In genomic region chr4:6278801-6279197, GRCh38 we compare ENCODE assay signal across 8 cellular contexts. TPM values are rescaled to one million over a fixed set of nuclear protein-coding genes. Genes with fewer than 3 reads are reported as not detected.
DNase-seq lines count a peak whose midpoint lies in the region; ATAC-seq lines count a peak whose summit lies in the region.

No MANE protein-coding gene starts in this region.

- no peaks in the 10 kb centered on the region for H3K79me2 ChIP-seq in Karpas-422 (ENCODE audit: low read length)

- no peaks in the 10 kb centered on the region for H3K27me3 Mint-ChIP-seq in activated naive CD4-positive, alpha-beta T cell treated with anti-CD3 and anti-CD28 coated beads for 36 hours (ENCODE audit: low read depth)

- peaks cover 8% of the 10 kb centered on the region for H3K4me1 Mint-ChIP-seq in activated naive CD4-positive, alpha-beta T cell treated with anti-CD3 and anti-CD28 coated beads for 36 hours (ENCODE audit: low read depth)

- no peaks in the 10 kb centered on the region for H4K20me1 ChIP-seq in Karpas-422 (ENCODE audit: insufficient read depth, low read depth, low read length)

- no peaks in the 10 kb centered on the region for H3K4me1 ChIP-seq in Karpas-422 (ENCODE audit: low read length)

- no peaks in the 10 kb centered on the region for H3K27me3 ChIP-seq in Karpas-422 (ENCODE audit: low read length)

- no peak overlapping the region for H3K27ac Mint-ChIP-seq in activated naive CD4-positive, alpha-beta T cell treated with anti-CD3 and anti-CD28 coated beads for 36 hours

- DNase-seq in OCI-M1 (lab: John Stamatoyannopoulos, UW) (peak; percentile 84), iris pigment epithelial cell (ENCODE audit: low read depth) (peak; percentile 65), Karpas-422 (no peak), SKM-1 (lab: John Stamatoyannopoulos, UW; ENCODE audit: unreplicated experiment) (no peak), NCI-H524 (lab: John Stamatoyannopoulos, UW) (no peak)
- no peak for DNase-seq in activated naive CD4-positive, alpha-beta T cell treated with anti-CD3 and anti-CD28 coated beads for 36 hours

- ATAC-seq in GM18511 (IDR thresholded peaks at IDR 0.05; ENCODE audit: unreplicated experiment) (peak; percentile 96), HG02571 (IDR thresholded peaks at IDR 0.05; ENCODE audit: unreplicated experiment) (peak; percentile 86)

- intact Hi-C loops in activated naive CD4-positive, alpha-beta T cell treated with anti-CD3 and anti-CD28 coated beads for 36 hours (cut with micrococcal nuclease): no loop called here

- H3K4me3 ChIP-seq in Karpas-422 (ENCODE audit: low read length): no peak overlapping the region

- H2AFZ ChIP-seq in Karpas-422 (ENCODE audit: low read length): no peak overlapping the region

- no peak overlapping the region for H3K4me2 ChIP-seq in Karpas-422 (ENCODE audit: low read depth, low read length, poor library complexity, severe bottlenecking)

- CTCF ChIA-PET in activated naive CD4-positive, alpha-beta T cell treated with anti-CD3 and anti-CD28 coated beads for 36 hours (lab: Charles Lee): interaction anchor here (1.0 kb wide), 1 partner anchor 28 kb away, joined by 3 read pairs; no protein-coding TSS in a partner anchor

- H3K9me3 ChIP-seq in Karpas-422 (ENCODE audit: low read length): no peaks in the 10 kb centered on the region

- no peak overlapping the region for H3K27ac ChIP-seq in Karpas-422 (ENCODE audit: low read length)

- H3K9me3 Mint-ChIP-seq in activated naive CD4-positive, alpha-beta T cell treated with anti-CD3 and anti-CD28 coated beads for 36 hours: no peaks in the 10 kb centered on the region

- H3K36me3 Mint-ChIP-seq in activated naive CD4-positive, alpha-beta T cell treated with anti-CD3 and anti-CD28 coated beads for 36 hours (ENCODE audit: low read depth): no peaks in the 10 kb centered on the region

- H3K4me3 Mint-ChIP-seq in activated naive CD4-positive, alpha-beta T cell treated with anti-CD3 and anti-CD28 coated beads for 36 hours: no peak overlapping the region

- no peak overlapping the region for H3K9ac ChIP-seq in Karpas-422 (ENCODE audit: low read length)

- H3K36me3 ChIP-seq in Karpas-422 (ENCODE audit: insufficient read depth, low read length): no peaks in the 10 kb centered on the region

- no peaks in the 10 kb centered on the region for H3K9me2 ChIP-seq in Karpas-422 (replicated peaks; ENCODE audit: insufficient read depth, low read length)

RNA-seq across cellular contexts. Expression of gene WFS1, which starts 9.1 kb away (rescaled TPM):
- total RNA-seq in Karpas-422 (2014; rRNA removed; shearing (Covaris generic); ENCODE audit: low replicate concordance): 0.76 and 0.89 TPM in 2 replicates
- 1 to 10 TPM; 3.6 to 4.5 TPM for total RNA-seq in activated naive CD4-positive, alpha-beta T cell treated with anti-CD3 and anti-CD28 coated beads for 36 hours

Comparison
In these comparisons a context has a peak if more than half of its experiments do, and no peak if none do; other contexts are left out.
1. DNase-seq: peak in OCI-M1 (single experiment) and iris pigment epithelial cell (single experiment); none in Karpas-422 (single experiment), activated naive CD4-positive, alpha-beta T cell treated with anti-CD3 and anti-CD28 coated beads for 36 hours (single experiment), SKM-1 (single experiment) and NCI-H524 (0 of 2).